36 cellular contexts compared by ENCODE assay signal in genomic region chr12:109334887-109335286, GRCh38. TPM values are rescaled to one million over a fixed set of nuclear protein-coding genes. Genes with fewer than 3 reads are reported as not detected.
"Had no signal": no experiment of that assay in that cellular context is flagged by ENCODE, and none has a peak within 500 bp of the region (broad histone marks: within the 10 kb centered on the region; RNA-seq: fewer than 3 reads in every experiment).

No MANE protein-coding gene starts in this region.

- FAIRE-seq: astrocyte, bronchial epithelial cell had no signal

- H3K4me1 ChIP-seq: adrenal gland, ascending aorta, body of pancreas, breast epithelium had no signal

- ATAC-seq: activated naive CD4-positive, alpha-beta T cell treated with anti-CD3 and anti-CD28 coated beads, Interleukin-2, amount 50 U/mL, for 72 hours; activated naive CD8-positive, alpha-beta T cell treated with anti-CD3 and anti-CD28 coated beads, Interleukin-2, amount 50 U/mL, for 24 hours; activated T-cell treated with anti-CD3 and anti-CD28 coated beads, Interleukin-2, amount 50 U/mL, for 4 hours; activated T-cell treated with anti-CD3 and anti-CD28 coated beads, Interleukin-2, amount 50 U/mL, for 72 hours; activated T-helper 17 cell treated with anti-CD3 and anti-CD28 coated beads, Interleukin-2, amount 50 U/mL, for 72 hours; body of pancreas had no signal

- H3K36me3 ChIP-seq: adrenal gland, ascending aorta, brain microvascular endothelial cell, breast epithelium, cardiac muscle cell had no signal

- H3K9me3 ChIP-seq: adrenal gland, ascending aorta, body of pancreas, breast epithelium had no signal

- H3K27me3 ChIP-seq: ascending aorta, body of pancreas, brain microvascular endothelial cell, breast epithelium, cardiac muscle cell had no signal

- DNase-seq: activated effector memory CD4-positive, alpha-beta T cell treated with anti-CD3 and anti-CD28 coated beads, Interleukin-2, amount 50 U/mL, for 16 hours; activated effector memory CD4-positive, alpha-beta T cell treated with Interleukin-2 at 50 U/mL for 16 hours; activated gamma-delta T cell; activated gamma-delta T cell treated with Interleukin-2 at 50 U/mL for 16 hours; activated naive CD4-positive, alpha-beta T cell; activated naive CD4-positive, alpha-beta T cell treated with anti-CD3 and anti-CD28 coated beads for 36 hours; activated naive CD4-positive, alpha-beta T cell treated with anti-CD3 and anti-CD28 coated beads, Interleukin-2, amount 10 ng/mL, durations not matched to agents 7 days and 5 days; activated naive CD4-positive, alpha-beta T cell treated with anti-CD3 and anti-CD28 coated beads, Interleukin-2, amount 50 U/mL, for 16 hours; activated naive CD4-positive, alpha-beta T cell treated with Interleukin-2 at 50 U/mL for 16 hours; activated naive CD8-positive, alpha-beta T cell treated with anti-CD3 and anti-CD28 coated beads for 36 hours; activated naive CD8-positive, alpha-beta T cell treated with anti-CD3 and anti-CD28 coated beads, Interleukin-2, amount 10 ng/mL, durations not matched to agents 7 days and 5 days; activated naive CD8-positive, alpha-beta T cell treated with anti-CD3 and anti-CD28 coated beads, Interleukin-2, amount 50 U/mL, for 24 hours; activated T-cell treated with anti-CD3 and anti-CD28 coated beads, Interleukin-2, amount 50 U/mL, for 4 hours; activated T-cell treated with anti-CD3 and anti-CD28 coated beads, Interleukin-2, amount 50 U/mL, for 48 hours; activated T-cell treated with anti-CD3 and anti-CD28 coated beads, Interleukin-2, amount 50 U/mL, for 72 hours; adrenal gland; amniotic stem cell; amygdala; anterior cingulate cortex; aorta; body of pancreas; brain microvascular endothelial cell; caudate nucleus; central memory CD4-positive, alpha-beta T cell; cerebellar nuclear complex had no signal

- H3K4me3 ChIP-seq: adrenal gland, ascending aorta, body of pancreas, breast epithelium, cardiac muscle cell had no signal

- H3K27ac ChIP-seq: adrenal gland, ascending aorta, body of pancreas, brain microvascular endothelial cell, breast epithelium, cardiac muscle cell had no signal

RNA-seq across cellular contexts. Expression of gene MYO1H, which starts 12.8 kb away (rescaled TPM):
- total RNA-seq: activated naive CD4-positive, alpha-beta T cell treated with anti-CD3 and anti-CD28 coated beads for 36 hours; activated naive CD4-positive, alpha-beta T cell treated with anti-CD3 and anti-CD28 coated beads, Interleukin-2, amount 50 U/mL, for 72 hours; activated naive CD8-positive, alpha-beta T cell treated with anti-CD3 and anti-CD28 coated beads for 36 hours; activated naive CD8-positive, alpha-beta T cell treated with anti-CD3 and anti-CD28 coated beads, Interleukin-2, amount 10 ng/mL, durations not matched to agents 7 days and 5 days; activated T-cell treated with anti-CD3 and anti-CD28 coated beads, Interleukin-2, amount 50 U/mL, for 4 hours; activated T-cell treated with anti-CD3 and anti-CD28 coated beads, Interleukin-2, amount 50 U/mL, for 72 hours; activated T-helper 1 cell treated with anti-CD3 and anti-CD28 coated beads, Interleukin-12 subunit alpha, Interleukin-12 subunit beta, Interleukin-2, Interleukin-4 antibody, amounts not matched to agents 30 ng/mL and 10 ng/mL and 1 ng/mL, durations not matched to agents 14 hours and 24 hours and 36 hours; activated T-helper 17 cell treated with anti-CD3 and anti-CD28 coated beads, Interleukin-2, amount 50 U/mL, for 72 hours; activated T-helper 2 cell treated with anti-CD3 and anti-CD28 coated beads, Interferon-gamma antibody, Interleukin-2, Interleukin-4, amounts not matched to agents 10 μg/mL and 5 μg/mL and 100 μg/mL, durations not matched to agents 14 hours and 24 hours and 36 hours; adrenal gland; aorta; ascending aorta; astrocyte; body of pancreas; bronchial epithelial cell; cardiac muscle cell; cardiac septum; chondrocyte had no signal
- polyA plus RNA-seq: aorta, cardiac muscle cell had no signal

RNA-seq across cellular contexts. Expression of gene FOXN4, which starts 25.8 kb away (rescaled TPM):
- total RNA-seq: activated naive CD4-positive, alpha-beta T cell treated with anti-CD3 and anti-CD28 coated beads for 36 hours; activated naive CD4-positive, alpha-beta T cell treated with anti-CD3 and anti-CD28 coated beads, Interleukin-2, amount 50 U/mL, for 72 hours; activated naive CD8-positive, alpha-beta T cell treated with anti-CD3 and anti-CD28 coated beads for 36 hours; activated naive CD8-positive, alpha-beta T cell treated with anti-CD3 and anti-CD28 coated beads, Interleukin-2, amount 10 ng/mL, durations not matched to agents 7 days and 5 days; activated T-cell treated with anti-CD3 and anti-CD28 coated beads, Interleukin-2, amount 50 U/mL, for 4 hours; activated T-cell treated with anti-CD3 and anti-CD28 coated beads, Interleukin-2, amount 50 U/mL, for 72 hours; activated T-helper 1 cell treated with anti-CD3 and anti-CD28 coated beads, Interleukin-12 subunit alpha, Interleukin-12 subunit beta, Interleukin-2, Interleukin-4 antibody, amounts not matched to agents 30 ng/mL and 10 ng/mL and 1 ng/mL, durations not matched to agents 14 hours and 24 hours and 36 hours; activated T-helper 17 cell treated with anti-CD3 and anti-CD28 coated beads, Interleukin-2, amount 50 U/mL, for 72 hours; activated T-helper 2 cell treated with anti-CD3 and anti-CD28 coated beads, Interferon-gamma antibody, Interleukin-2, Interleukin-4, amounts not matched to agents 10 μg/mL and 5 μg/mL and 100 μg/mL, durations not matched to agents 14 hours and 24 hours and 36 hours; adrenal gland; aorta; ascending aorta; astrocyte; body of pancreas; breast epithelium; bronchial epithelial cell; cardiac septum; chondrocyte had no signal
- polyA plus RNA-seq: aorta had no signal
